8 cellular contexts compared by ENCODE assay signal in genomic region chr6:29791786-29792122, GRCh38. TPM values are rescaled to one million over a fixed set of nuclear protein-coding genes. Genes with fewer than 3 reads are reported as not detected.
DNase-seq lines count a peak whose midpoint lies in the region; ATAC-seq and TF ChIP-seq lines count a peak whose summit lies in the region.

No MANE protein-coding gene starts in this region.

- peak overlapping the region; percentile 77 for H3K4me3 Mint-ChIP-seq in activated CD8-positive, alpha-beta memory T cell treated with anti-CD3 and anti-CD28 coated beads, Interleukin-2, amount 10 ng/mL, durations not matched to agents 7 days and 5 days

- peaks cover 3% of the 10 kb centered on the region for H3K36me3 Mint-ChIP-seq in activated CD8-positive, alpha-beta memory T cell treated with anti-CD3 and anti-CD28 coated beads, Interleukin-2, amount 10 ng/mL, durations not matched to agents 7 days and 5 days

- CTCF ChIA-PET in activated CD8-positive, alpha-beta memory T cell treated with anti-CD3 and anti-CD28 coated beads, Interleukin-2, amount 10 ng/mL, durations not matched to agents 7 days and 5 days (lab: Charles Lee): interaction anchor here (0.6 to 1.1 kb wide), 3 partner anchors 57 to 174 kb away, joined by 3 to 4 read pairs (median 3); no protein-coding TSS in a partner anchor

- H3K9me3 Mint-ChIP-seq in activated CD8-positive, alpha-beta memory T cell treated with anti-CD3 and anti-CD28 coated beads, Interleukin-2, amount 10 ng/mL, durations not matched to agents 7 days and 5 days (ENCODE audit: low read depth): peaks cover 10% of the 10 kb centered on the region

- H3K27ac Mint-ChIP-seq in activated CD8-positive, alpha-beta memory T cell treated with anti-CD3 and anti-CD28 coated beads, Interleukin-2, amount 10 ng/mL, durations not matched to agents 7 days and 5 days: no peak overlapping the region

- H3K4me1 Mint-ChIP-seq in activated CD8-positive, alpha-beta memory T cell treated with anti-CD3 and anti-CD28 coated beads, Interleukin-2, amount 10 ng/mL, durations not matched to agents 7 days and 5 days: peaks cover 12% of the 10 kb centered on the region

- H3K4me3 ChIP-seq in duodenal mucosa (ENCODE audit: low read depth in 1 of 2, low read length in 2 of 2): peak overlapping the region; percentile 68 to 80
- peak overlapping the region; percentile 52 to 56 for H3K4me3 ChIP-seq in tibial artery

- intact Hi-C loops in tibial artery (cut with DNase I; ENCODE audit: low total_unique reads): no loop called here

- H3K36me3 ChIP-seq in duodenal mucosa (ENCODE audit: control insufficient read depth in 1 of 2, insufficient read depth in 2 of 2, low read length in 2 of 2): no peaks in the 10 kb centered on the region
- H3K36me3 ChIP-seq in tibial artery: no peaks in the 10 kb centered on the region

- H3K27ac ChIP-seq in duodenal mucosa (ENCODE audit: low read depth, low read length) (no peak overlapping the region), tibial artery (no peak overlapping the region)

- no peak for TF ChIP-seq CTCF in tibial artery (IDR thresholded peaks at IDR 0.05)

- DNase-seq in activated CD8-positive, alpha-beta memory T cell treated with anti-CD3 and anti-CD28 coated beads, Interleukin-2, amount 10 ng/mL, durations not matched to agents 7 days and 5 days: no peak
- no peak for DNase-seq in activated CD8-positive, alpha-beta memory T cell treated with anti-CD3 and anti-CD28 coated beads, Interleukin-2, amount 50 U/mL, for 4 hours
- DNase-seq in medulla oblongata (ENCODE audit: extremely low spot score) (peak; percentile 3), tibial artery (no peak), DMS79 (lab: John Stamatoyannopoulos, UW) (no peak)

- H3K4me1 ChIP-seq in duodenal mucosa (ENCODE audit: control insufficient read depth in 1 of 2, insufficient read depth in 2 of 2, low read length in 2 of 2) (peaks cover 0 to 5% of the 10 kb centered on the region in 2 donors), tibial artery (peaks cover 0 to 15% (median 12%) of the 10 kb centered on the region in 4 donors)

- H3K9me3 ChIP-seq in duodenal mucosa (ENCODE audit: control insufficient read depth in 1 of 2, low read length in 2 of 2) (no peaks in the 10 kb centered on the region), tibial artery (no peaks in the 10 kb centered on the region)

- H3K9ac ChIP-seq in duodenal mucosa (ENCODE audit: low read depth in 1 of 2, low read length in 2 of 2): peak overlapping the region; percentile 63 to 81

- H3K27me3 ChIP-seq in duodenal mucosa (ENCODE audit: control insufficient read depth in 1 of 2, insufficient read depth in 2 of 2, low read length in 2 of 2) (peaks cover 9 to 10% of the 10 kb centered on the region in 2 donors), tibial artery (peaks cover 0 to 36% of the 10 kb centered on the region in 2 donors)

- H3K27me3 Mint-ChIP-seq in activated CD8-positive, alpha-beta memory T cell treated with anti-CD3 and anti-CD28 coated beads, Interleukin-2, amount 10 ng/mL, durations not matched to agents 7 days and 5 days: peaks cover 75% of the 10 kb centered on the region

- ATAC-seq in activated CD8-positive, alpha-beta memory T cell treated with anti-CD3 and anti-CD28 coated beads, Interleukin-2, amount 10 ng/mL, durations not matched to agents 7 days and 5 days: no peak
- ATAC-seq in HG02588 (IDR thresholded peaks at IDR 0.05; ENCODE audit: unreplicated experiment): no peak
- ATAC-seq in GM19452 (IDR thresholded peaks at IDR 0.05; ENCODE audit: unreplicated experiment): no peak

RNA-seq across cellular contexts. Expression of gene HLA-G, which starts 35.9 kb away (rescaled TPM):
- total RNA-seq in activated CD8-positive, alpha-beta memory T cell treated with anti-CD3 and anti-CD28 coated beads, Interleukin-2, amount 10 ng/mL, durations not matched to agents 7 days and 5 days: under 1 TPM; 0.66 to 0.85 TPM
